ENCODE assay signal across 15 cellular contexts in the genomic region with DNA sequence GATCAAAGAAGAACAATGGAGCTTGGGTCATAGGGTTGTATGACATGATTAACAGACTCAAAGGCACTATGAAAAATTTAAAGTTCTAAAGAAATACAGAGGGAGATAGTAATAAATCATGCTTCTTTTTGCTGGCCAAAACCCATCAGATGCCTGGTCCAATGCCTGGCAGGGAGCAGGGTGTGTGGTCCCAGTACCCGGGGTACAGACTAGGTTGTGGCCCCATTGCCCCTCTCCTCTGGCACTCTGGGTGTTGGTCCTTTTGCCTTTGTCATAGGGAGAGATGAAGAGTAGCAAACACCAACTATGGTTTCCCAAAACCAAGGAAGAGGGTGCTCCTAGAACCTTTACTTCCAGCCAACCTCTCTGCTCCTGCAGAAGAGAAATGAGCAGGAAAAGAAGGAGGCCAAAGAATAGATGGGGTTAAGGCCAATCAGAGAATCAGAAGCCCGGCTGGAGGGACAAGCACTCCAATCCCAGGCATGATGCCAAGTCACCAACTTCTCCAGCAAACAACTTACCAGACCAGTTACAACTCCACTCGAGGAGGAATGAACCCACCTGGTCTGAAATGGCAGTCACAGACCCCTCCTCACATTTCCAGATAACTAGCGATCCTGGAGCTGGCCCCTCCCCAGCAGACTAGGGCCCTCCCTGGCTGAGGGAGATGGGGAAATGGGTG. TPM values are rescaled to one million over a fixed set of nuclear protein-coding genes. Genes with fewer than 3 reads are reported as not detected.
DNase-seq lines count a peak whose midpoint lies in the region; FAIRE-seq and TF ChIP-seq lines count a peak whose summit lies in the region.
"Had no signal": no experiment of that assay in that cellular context is flagged by ENCODE, and none has a peak within 500 bp of the region (broad histone marks: within the 10 kb centered on the region; RNA-seq: fewer than 3 reads in every experiment).

No MANE protein-coding gene starts in this region.

- H3K4me2 ChIP-seq in H1 (ENCODE audit: insufficient read depth in 1 of 2, low read depth in 2 of 2, low read length in 2 of 2) = peak overlapping the region; percentile 97 to 99

- TF ChIP-seq RAD21 in Ishikawa (IDR thresholded peaks at IDR 0.05; ENCODE audit: low read depth) = no peak
- TF ChIP-seq RAD21 in H1 (IDR thresholded peaks at IDR 0.05 in 1 of 2, conservative IDR thresholded peaks at IDR 0.05 in 1 of 2; ENCODE audit: low read depth in 2 of 2, low read length in 2 of 2) = no peak

- H3K36me3 Mint-ChIP-seq in CD8-positive, alpha-beta memory T cell = no peaks in the 10 kb centered on the region
- H3K36me3 Mint-ChIP-seq in neural crest cell (ENCODE audit: low read depth) = peaks cover 19% of the 10 kb centered on the region

- peaks cover 15 to 20% (median 17%) of the 10 kb centered on the region in 3 donors for H3K4me1 Mint-ChIP-seq in CD8-positive, alpha-beta memory T cell
- H3K4me1 Mint-ChIP-seq in neural crest cell = peaks cover 68% of the 10 kb centered on the region

- H3K23ac ChIP-seq in H1 (ENCODE audit: insufficient read length) = no peak overlapping the region

- H3K9ac ChIP-seq in H1 (replicated peaks in 1 of 4; ENCODE audit: extremely low read depth in 1 of 4, low read depth in 3 of 4, low read length in 3 of 4) = no peak overlapping the region

- peak overlapping the region; percentile 21; the same call in 1 of the 2 replicates for H2BK5ac ChIP-seq in H1 (ENCODE audit: low read depth, low read length)

- WGBS in H1 (ENCODE audit: extremely low coverage in 1 of 2, insufficient coverage in 1 of 2, insufficient read length in 1 of 2, insufficient replicate concordance in 2 of 2, low coverage in 1 of 2, low lambda C conversion rate in 2 of 2, missing lambda C conversion rate in 1 of 2), 2 experiments = 40% methylated on average over 4 of the region's 4 CpGs; no CpG with 5 or more reads in 1 of the 2 experiments

- no peak overlapping the region for H3K27ac ChIP-seq in CD8-positive, alpha-beta memory T cell (ENCODE audit: low read depth, low read length)
- H3K27ac ChIP-seq in H1 (ENCODE audit: low read depth, low read length) = no peak overlapping the region
- H3K27ac ChIP-seq: gastrocnemius medialis, RWPE1 had no signal

- H4K91ac ChIP-seq in H1 (replicated peaks; ENCODE audit: insufficient read length, low read length) = no peak overlapping the region

- H3K4me3 Mint-ChIP-seq in CD8-positive, alpha-beta memory T cell = peak overlapping the region; percentile 13 to 82 (median 35)
- peak overlapping the region; percentile 95 for H3K4me3 Mint-ChIP-seq in neural crest cell

- no peak overlapping the region for H4K8ac ChIP-seq in H1 (ENCODE audit: extremely low read depth, insufficient read depth, low read length)

- H3K27me3 Mint-ChIP-seq in CD8-positive, alpha-beta memory T cell = peaks cover 46 to 70% of the 10 kb centered on the region in 2 donors
- H3K27me3 Mint-ChIP-seq in neural crest cell (ENCODE audit: low read depth) = no peaks in the 10 kb centered on the region

- TF ChIP-seq EP300 in Ishikawa (IDR thresholded peaks at IDR 0.05; ENCODE audit: borderline replicate concordance) (no peak), H1 (IDR thresholded peaks at IDR 0.05; ENCODE audit: borderline replicate concordance in 1 of 2, low read depth in 2 of 2, low read length in 2 of 2) (no peak)

- H2AFZ ChIP-seq in H1 (ENCODE audit: low read length) = no peak overlapping the region

- H2BK120ac ChIP-seq in H1 (replicated peaks; ENCODE audit: low read depth, low read length) = no peak overlapping the region

- DNase-seq in CD8-positive, alpha-beta memory T cell = no peak
- DNase-seq in H1 (ENCODE audit: low read depth in 1 of 2, low spot score in 2 of 2) (no peak), neural crest cell (ENCODE audit: low read depth, low spot score) (no peak), MG63 (no peak), CD1c-positive myeloid dendritic cell (ENCODE audit: extremely low spot score) (no peak), NCI-H345 (lab: John Stamatoyannopoulos, UW) (no peak)
- DNase-seq in activated CD8-positive, alpha-beta memory T cell treated with anti-CD3 and anti-CD28 coated beads for 24 hours = no peak
- DNase-seq: activated CD8-positive, alpha-beta T cell treated with anti-CD3 and anti-CD28 coated beads, Interleukin-2, amount 10 ng/mL, durations not matched to agents 7 days and 5 days; effector CD4-positive, alpha-beta T cell; gastrocnemius medialis; NCI-H2227 treated with DMSO at 0.1 percent for 48 hours had no signal

- no peak for TF ChIP-seq CTCF in H1 (IDR thresholded peaks at IDR 0.05; ENCODE audit: control extremely low read depth in 1 of 3, insufficient read depth in 1 of 3, low read depth in 1 of 3, low read length in 3 of 3)
- no peak for TF ChIP-seq CTCF in neural crest cell (conservative IDR thresholded peaks at IDR 0.05)

- H4K20me1 ChIP-seq in H1 (replicated peaks in 1 of 2; ENCODE audit: control insufficient read depth in 1 of 2, insufficient read depth in 2 of 2, low read length in 2 of 2) = peaks cover 0 to 8% of the 10 kb centered on the region in 2 experiments

- no peak overlapping the region for H3K4me3 ChIP-seq in CD8-positive, alpha-beta memory T cell (ENCODE audit: low read length)
- H3K4me3 ChIP-seq in H1 (ENCODE audit: extremely low read depth in 1 of 4, insufficient read depth in 2 of 4, low read depth in 3 of 4, low read length in 4 of 4) = peak overlapping the region in 3 of 4 experiments; percentile 40 to 77 (median 58); a peak in 7 of 8 replicates
- no peak overlapping the region for H3K4me3 ChIP-seq in MG63

- peaks cover 10% of the 10 kb centered on the region; the same call in 1 of the 2 replicates for H3K23me2 ChIP-seq in H1 (ENCODE audit: low read depth, low read length)

- no peaks in the 10 kb centered on the region for H3K9me3 Mint-ChIP-seq in CD8-positive, alpha-beta memory T cell
- H3K9me3 Mint-ChIP-seq in neural crest cell = no peaks in the 10 kb centered on the region

- H3K4ac ChIP-seq in H1 (replicated peaks; ENCODE audit: insufficient read length, low read depth, low read length) = no peak overlapping the region

- peak overlapping the region; percentile 94; the same call in 1 of the 2 replicates for H2BK15ac ChIP-seq in H1 (ENCODE audit: low read length)

- peaks cover 0 to 11% of the 10 kb centered on the region in 2 experiments; a peak in 1 of 4 replicates for H3K79me2 ChIP-seq in H1 (ENCODE audit: control insufficient read depth in 1 of 2, insufficient read depth in 2 of 2, low read length in 2 of 2)

- FAIRE-seq in H1 (lab: Jason Lieb, UNC) = no peak

- peak overlapping the region in 1 of 8 donors; percentile 21 for H3K27ac Mint-ChIP-seq in CD8-positive, alpha-beta memory T cell
- H3K27ac Mint-ChIP-seq in neural crest cell (ENCODE audit: unreplicated experiment) = no peak overlapping the region
- H3K27ac Mint-ChIP-seq: activated CD8-positive, alpha-beta T cell treated with anti-CD3 and anti-CD28 coated beads, Interleukin-2, amount 10 ng/mL, durations not matched to agents 7 days and 5 days had no signal

- H3K9me3 ChIP-seq in CD8-positive, alpha-beta memory T cell (ENCODE audit: low read length) = no peaks in the 10 kb centered on the region
- H3K9me3 ChIP-seq in H1 (ENCODE audit: insufficient read depth in 2 of 2, low read depth in 1 of 2, low read length in 1 of 2) = no peaks in the 10 kb centered on the region
- H3K9me3 ChIP-seq in MG63 = no peaks in the 10 kb centered on the region
- H3K9me3 ChIP-seq: gastrocnemius medialis had no signal

- CTCF ChIA-PET in CD8-positive, alpha-beta memory T cell (lab: Charles Lee) = interaction anchor here (1.6 to 2.4 kb wide), 2 partner anchors 9 to 11 kb away, joined by 3 to 9 read pairs; no protein-coding TSS in a partner anchor
- CTCF ChIA-PET in H1 (lab: Charles Lee; ENCODE audit: partially characterized antibody) = interaction anchor here (0.6 to 3.5 kb wide), 13 partner anchors 9 to 71 kb away, joined by 3 to 19 read pairs (median 5); partner anchors contain the start of gene RNU5B-1

- H4K5ac ChIP-seq in H1 (ENCODE audit: insufficient read length, low read depth, low read length) = no peak overlapping the region

- H3K18ac ChIP-seq in H1 (ENCODE audit: extremely low read depth, low read length) = peak overlapping the region; percentile 79; the same call in 1 of the 2 replicates

- POLR2A ChIA-PET in CD8-positive, alpha-beta memory T cell (lab: Charles Lee) = no interaction called here
- POLR2A ChIA-PET in H1 (lab: Charles Lee; ENCODE audit: partially characterized antibody) = interaction anchor here (0.9 to 5.2 kb wide), 13 partner anchors 8 to 75 kb away, joined by 3 to 59 read pairs (median 6); partner anchors contain the start of gene RNU5B-1

- no peak overlapping the region for H2BK20ac ChIP-seq in H1 (ENCODE audit: low read length)

- no peak overlapping the region for H2AK5ac ChIP-seq in H1 (ENCODE audit: low read depth, low read length)

- H3K14ac ChIP-seq in H1 (ENCODE audit: insufficient read length) = no peak overlapping the region

- peaks cover 4% of the 10 kb centered on the region for H3K4me1 ChIP-seq in CD8-positive, alpha-beta memory T cell (ENCODE audit: insufficient read depth, low read length)
- H3K4me1 ChIP-seq in H1 (replicated peaks in 1 of 4; ENCODE audit: control insufficient read depth in 3 of 4, insufficient read depth in 4 of 4, low read length in 3 of 4) = peaks cover 8 to 25% (median 16%) of the 10 kb centered on the region in 4 experiments

- H2BK12ac ChIP-seq in H1 (ENCODE audit: low read depth, low read length) = no peak overlapping the region

- no peaks in the 10 kb centered on the region for H3K36me3 ChIP-seq in CD8-positive, alpha-beta memory T cell (ENCODE audit: insufficient read depth, low read length)
- H3K36me3 ChIP-seq in H1 (ENCODE audit: control insufficient read depth in 2 of 4, insufficient read depth in 4 of 4, low read length in 3 of 4) (peaks cover 0 to 14% (median 5%) of the 10 kb centered on the region in 4 experiments; a peak in 4 of 8 replicates), MG63 (no peaks in the 10 kb centered on the region)
- H3K36me3 ChIP-seq: gastrocnemius medialis had no signal

- peaks cover 41% of the 10 kb centered on the region for H3K27me3 ChIP-seq in CD8-positive, alpha-beta memory T cell (ENCODE audit: insufficient read depth, low read length, poor library complexity, severe bottlenecking)
- H3K27me3 ChIP-seq in H1 (replicated peaks in 1 of 4; ENCODE audit: control insufficient read depth in 3 of 4, extremely low read depth in 1 of 4, insufficient read depth in 3 of 4, low read length in 3 of 4) (peaks cover 0 to 20% (median 10%) of the 10 kb centered on the region in 4 experiments; a peak in 5 of 7 replicates), MG63 (peaks cover 48% of the 10 kb centered on the region)

- H3K79me1 ChIP-seq in H1 (ENCODE audit: low read depth, low read length) = no peaks in the 10 kb centered on the region; the same call in 1 of the 2 replicates

- no peak for TF ChIP-seq POLR2A in H1 (IDR thresholded peaks at IDR 0.05; ENCODE audit: control extremely low read depth in 1 of 2, low read depth in 2 of 2, low read length in 2 of 2)

- no peak overlapping the region for H3K56ac ChIP-seq in H1 (replicated peaks; ENCODE audit: insufficient read length, low read depth, low read length)

RNA-seq across cellular contexts. Expression of gene IGDCC3, which starts 1.8 kb away (rescaled TPM):
- total RNA-seq in CD8-positive, alpha-beta memory T cell = not detected
- not detected for polyA plus RNA-seq in CD8-positive, alpha-beta memory T cell
- total RNA-seq in H1 (2021; fragmentation: NEBNext Ultra II Directional; extraction: Animal tissue kit (Norgen Biotek cat#: 25700)) = 45.7 and 45.9 TPM in 2 replicates
- polyA plus RNA-seq in H1 (2011; rRNA removed) = 26.8 and 42.3 TPM in 2 replicates
- 23.3 TPM for polyA plus RNA-seq in H1 (2011; cell fraction: cytosol; rRNA removed)
- 49.4 TPM for polyA plus RNA-seq in H1 (2011; cell fraction: nucleus; rRNA removed)
- 26.5 to 37.1 TPM (median 35.2 TPM) in 4 replicates for polyA plus RNA-seq in H1 (2012, experiment 1 of 2)
- 29.5 TPM for polyA plus RNA-seq in H1 (2012, experiment 2 of 2)
- polyA plus RNA-seq in H1 (2013, experiment 1 of 2) = 57.5 TPM
- polyA plus RNA-seq in H1 (2013, experiment 2 of 2) = 60.3 TPM
- polyA minus RNA-seq in H1 (2011; rRNA and poly(A)+ RNA removed) = 22.4 and 28.5 TPM in 2 replicates
- polyA minus RNA-seq in H1 (2011; cell fraction: cytosol; rRNA and poly(A)+ RNA removed) = 26.4 TPM
- polyA minus RNA-seq in H1 (2011; cell fraction: nucleus; rRNA and poly(A)+ RNA removed) = 23.6 TPM
- total RNA-seq in neural crest cell = 298 and 300 TPM in 2 replicates
- total RNA-seq in MG63 (2014; rRNA removed; shearing (Covaris generic); ENCODE audit: low replicate concordance) = not detected in 2 replicates
- total RNA-seq: activated CD8-positive, alpha-beta T cell treated with anti-CD3 and anti-CD28 coated beads, Interleukin-2, amount 10 ng/mL, durations not matched to agents 7 days and 5 days; gastrocnemius medialis; subcutaneous adipose tissue had no signal
- polyA plus RNA-seq: liver had no signal

RNA-seq across cellular contexts. Expression of gene IGDCC4, which starts 46.7 kb away (rescaled TPM):
- under 1 TPM; 0.35 to 0.51 TPM for total RNA-seq in CD8-positive, alpha-beta memory T cell
- not detected for polyA plus RNA-seq in CD8-positive, alpha-beta memory T cell
- total RNA-seq in H1 (2021; fragmentation: NEBNext Ultra II Directional; extraction: Animal tissue kit (Norgen Biotek cat#: 25700)) = 7.7 and 7.8 TPM in 2 replicates
- 10.3 and 12.7 TPM in 2 replicates for polyA plus RNA-seq in H1 (2011; rRNA removed)
- 11.8 TPM for polyA plus RNA-seq in H1 (2011; cell fraction: cytosol; rRNA removed)
- 32.6 TPM for polyA plus RNA-seq in H1 (2011; cell fraction: nucleus; rRNA removed)
- polyA plus RNA-seq in H1 (2012, experiment 1 of 2) = 9.5 to 12.6 TPM (median 11.6 TPM) in 4 replicates
- polyA plus RNA-seq in H1 (2012, experiment 2 of 2) = 4.2 TPM
- polyA plus RNA-seq in H1 (2013, experiment 1 of 2) = 4.7 TPM
- polyA plus RNA-seq in H1 (2013, experiment 2 of 2) = 4.3 TPM
- 11.4 and 13.0 TPM in 2 replicates for polyA minus RNA-seq in H1 (2011; rRNA and poly(A)+ RNA removed)
- polyA minus RNA-seq in H1 (2011; cell fraction: cytosol; rRNA and poly(A)+ RNA removed) = 6.8 TPM
- 14.2 TPM for polyA minus RNA-seq in H1 (2011; cell fraction: nucleus; rRNA and poly(A)+ RNA removed)
- total RNA-seq in neural crest cell = 19.8 and 19.9 TPM in 2 replicates
- 1.1 and 3.0 TPM in 2 replicates for total RNA-seq in MG63 (2014; rRNA removed; shearing (Covaris generic); ENCODE audit: low replicate concordance)
- polyA plus RNA-seq: liver had no signal

Comparison
In these comparisons a context has a peak if more than half of its experiments do, and no peak if none do; other contexts are left out.
1. H3K4me3 ChIP-seq: peak in H1 (3 of 4); none in CD8-positive, alpha-beta memory T cell (single experiment) and MG63 (single experiment).
2. RNA of gene IGDCC3, which starts 1.8 kb away (total RNA-seq): 298 to 300 TPM in neural crest cell and 45.7 to 45.9 TPM in H1; not detected in CD8-positive, alpha-beta memory T cell and not detected in MG63; every median in the first group is over 10 times any median in the second.